Comparison of ENCODE assay signal across 18 cellular contexts in the genomic region with DNA sequence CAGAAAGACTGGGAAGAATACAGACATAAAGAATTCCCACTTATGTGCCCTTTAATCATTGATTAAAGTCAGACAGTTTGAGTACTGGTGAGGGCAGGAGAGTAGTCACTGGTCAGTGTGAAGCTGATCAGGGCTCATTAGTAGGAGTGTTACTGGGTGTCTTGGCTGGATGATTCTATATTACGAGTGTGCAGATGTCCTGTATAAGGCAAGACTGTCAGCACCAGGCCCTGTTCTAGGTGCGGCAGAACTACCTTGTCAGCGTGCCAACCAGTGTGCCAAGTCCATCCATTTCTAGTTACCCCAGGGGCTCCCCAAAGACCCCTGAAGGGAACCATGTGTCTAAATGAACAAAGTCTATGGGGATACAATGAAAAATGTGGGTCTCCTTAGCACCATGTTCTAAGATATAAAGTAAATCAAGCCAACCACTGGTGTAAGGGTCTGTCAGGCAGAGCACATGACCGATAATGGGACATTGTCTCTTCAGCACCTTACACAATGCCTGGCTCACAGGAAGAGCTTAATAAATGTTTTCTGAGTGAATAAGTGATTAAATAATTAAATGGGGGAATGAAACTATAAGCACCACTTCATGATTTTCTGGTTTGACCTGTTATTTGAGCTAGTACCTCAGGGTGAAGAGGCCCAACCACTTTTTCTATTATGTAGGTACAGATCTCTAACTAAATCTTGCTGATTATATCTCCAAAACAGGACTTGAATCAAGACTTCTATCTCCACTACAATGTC.
A peak's percentile ranks its signal among the peaks of the same experiment; 100 is the strongest.
DNase-seq lines count a peak whose midpoint lies in the region; ATAC-seq lines count a peak whose summit lies in the region.
"Had no signal": no experiment of that assay in that cellular context is flagged by ENCODE, and none has a peak within 500 bp of the region (broad histone marks: within the 10 kb centered on the region; RNA-seq: fewer than 3 reads in every experiment).

No MANE protein-coding gene starts in this region.

- no peak overlapping the region for H3K4me3 ChIP-seq in mucosa of stomach (ENCODE audit: low read length)
- peak overlapping the region in 1 of 2 donors; percentile 34 for H3K4me3 ChIP-seq in aorta (ENCODE audit: low read length in 2 of 2)
- H3K4me3 ChIP-seq: prostate gland, tibial nerve had no signal

- H3K27me3 ChIP-seq in mucosa of stomach (ENCODE audit: control insufficient read depth, insufficient read depth, low read length) = no peaks in the 10 kb centered on the region
- no peaks in the 10 kb centered on the region for H3K27me3 ChIP-seq in aorta (ENCODE audit: control insufficient read depth in 1 of 2, insufficient read depth in 2 of 2, low read length in 1 of 2)
- H3K27me3 ChIP-seq: tibial nerve had no signal

- peak overlapping the region; percentile 47 to 94 for H3K27ac ChIP-seq in aorta (ENCODE audit: low read depth in 1 of 2, low read length in 2 of 2)
- H3K27ac ChIP-seq: prostate gland, tibial nerve had no signal

- peak; percentile 91 for ATAC-seq in esophagus mucosa
- ATAC-seq in aorta (ENCODE audit: low FRiP score) = peak; percentile 54
- ATAC-seq in HG02610 (IDR thresholded peaks at IDR 0.05; ENCODE audit: unreplicated experiment) = no peak
- no peak for ATAC-seq in GM19463 (IDR thresholded peaks at IDR 0.05; ENCODE audit: unreplicated experiment)
- no peak for ATAC-seq in HG03196 (IDR thresholded peaks at IDR 0.05; ENCODE audit: unreplicated experiment)
- ATAC-seq: WTC11 had no signal

- peak overlapping the region; percentile 4 for H3K9ac ChIP-seq in mucosa of stomach (ENCODE audit: low read length)

- H3K9me3 ChIP-seq in mucosa of stomach (ENCODE audit: control insufficient read depth, low read length) (no peaks in the 10 kb centered on the region), aorta (ENCODE audit: control insufficient read depth, low read length) (no peaks in the 10 kb centered on the region)
- H3K9me3 ChIP-seq: prostate gland, tibial nerve had no signal

- DNase-seq in SIG-M5 treated with dmso at 0.1 percent for 504 hours (lab: John Stamatoyannopoulos, UW; ENCODE audit: unreplicated experiment) (peak; percentile 18), SIG-M5 (lab: John Stamatoyannopoulos, UW) (no peak), aorta (no peak)
- DNase-seq: activated naive CD4-positive, alpha-beta T cell treated with anti-CD3 and anti-CD28 coated beads for 36 hours; effector memory CD4-positive, alpha-beta T cell; GOT3; immature natural killer cell; NCI-H1092; NCI-H345; OCI-M1 had no signal

- H3K4me1 ChIP-seq in mucosa of stomach (ENCODE audit: control insufficient read depth, insufficient read depth, low read length) (peaks cover 19% of the 10 kb centered on the region), aorta (ENCODE audit: control insufficient read depth in 1 of 2, insufficient read depth in 2 of 2, low read length in 2 of 2) (peaks cover 4 to 9% of the 10 kb centered on the region in 2 donors)
- H3K4me1 ChIP-seq: prostate gland had no signal

- 79 to 85% methylated on average over 4 of the region's 4 CpGs for WGBS in aorta, 2 donors

- intact Hi-C loops in aorta (cut with DNase I) = loop anchor here in 1 of 2 donors (10.0 kb wide), 1 partner anchor 128 kb away; no protein-coding TSS in a partner anchor

- H3K36me3 ChIP-seq in mucosa of stomach (ENCODE audit: control insufficient read depth, insufficient read depth, low read length) (no peaks in the 10 kb centered on the region), aorta (ENCODE audit: control insufficient read depth in 1 of 2, insufficient read depth in 2 of 2, low read length in 1 of 2) (no peaks in the 10 kb centered on the region)
- H3K36me3 ChIP-seq: prostate gland had no signal

Comparison
In these comparisons a context has a peak if more than half of its experiments do, and no peak if none do; other contexts are left out.
1. ATAC-seq: peak in esophagus mucosa (single experiment) and aorta (single experiment); none in HG02610 (single experiment), GM19463 (single experiment) and HG03196 (single experiment).